ENCODE assay signal across 3 cellular contexts in genomic region chr16:69402448-69402847, GRCh38.
TF ChIP-seq lines count a peak whose summit lies in the region.

No MANE protein-coding gene starts in this region.

TF ChIP-seq in SK-N-SH, 30 proteins besides CTCF, POLR2A, EP300 and RAD21:
- TF ChIP-seq TCF12 (IDR thresholded peaks at IDR 0.05) (no peak), RFX5 (IDR thresholded peaks at IDR 0.05; ENCODE audit: low read length) (no peak), SMC3 (IDR thresholded peaks at IDR 0.05; ENCODE audit: low read depth, low read length) (no peak), USF1 (IDR thresholded peaks at IDR 0.05; ENCODE audit: borderline replicate concordance, low read depth) (no peak), ELF1 (IDR thresholded peaks at IDR 0.05) (no peak), GATA2 (CRISPR knock-in tag; IDR thresholded peaks at IDR 0.05) (no peak)

TF ChIP-seq in SK-N-SH treated with all-trans-retinoic acid at 6 μM for 48 hours, 23 proteins besides CTCF, POLR2A, EP300 and RAD21:
- TF ChIP-seq ZC3H10 (CRISPR knock-in tag; IDR thresholded peaks at IDR 0.05) (no peak), ZFP30 (CRISPR knock-in tag; IDR thresholded peaks at IDR 0.05) (no peak), ESRRG (CRISPR knock-in tag; IDR thresholded peaks at IDR 0.05) (no peak), GLIS3 (CRISPR knock-in tag; IDR thresholded peaks at IDR 0.05) (no peak), TCF4 (CRISPR knock-in tag; IDR thresholded peaks at IDR 0.05; ENCODE audit: borderline replicate concordance) (no peak), ZFP3 (CRISPR knock-in tag; IDR thresholded peaks at IDR 0.05) (no peak), TOX (CRISPR knock-in tag; IDR thresholded peaks at IDR 0.05; ENCODE audit: borderline replicate concordance) (no peak), ISL1 (CRISPR knock-in tag; IDR thresholded peaks at IDR 0.05) (no peak), BACH2 (CRISPR knock-in tag; IDR thresholded peaks at IDR 0.05; ENCODE audit: borderline replicate concordance) (no peak), CSRNP3 (CRISPR knock-in tag; IDR thresholded peaks at IDR 0.05) (no peak), ZNF70 (CRISPR knock-in tag; IDR thresholded peaks at IDR 0.05) (no peak), TSHZ2 (CRISPR knock-in tag; IDR thresholded peaks at IDR 0.05) (no peak), CSDC2 (CRISPR knock-in tag; IDR thresholded peaks at IDR 0.05) (no peak), OSR1 (CRISPR knock-in tag; IDR thresholded peaks at IDR 0.05) (no peak), RARB (CRISPR knock-in tag; IDR thresholded peaks at IDR 0.05) (no peak), ARNTL (CRISPR knock-in tag; IDR thresholded peaks at IDR 0.05; ENCODE audit: borderline replicate concordance, low read depth) (no peak), PPARA (CRISPR knock-in tag; IDR thresholded peaks at IDR 0.05; ENCODE audit: borderline replicate concordance) (no peak), CREB5 (CRISPR knock-in tag; IDR thresholded peaks at IDR 0.05; ENCODE audit: low read depth) (no peak), ZNF565 (CRISPR knock-in tag; conservative IDR thresholded peaks at IDR 0.05; ENCODE audit: low read depth) (no peak)

TF ChIP-seq in K562, 482 proteins besides CTCF, POLR2A, EP300 and RAD21:
- peak; percentile 87 for TF ChIP-seq PKNOX1 (IDR thresholded peaks at IDR 0.05)
- TF ChIP-seq SPI1 (IDR thresholded peaks at IDR 0.05; ENCODE audit: borderline replicate concordance, low read depth, low read length) = peak; percentile 41; the same call in 1 of the 2 replicates
- TF ChIP-seq ZNF282 (CRISPR knock-in tag; IDR thresholded peaks at IDR 0.05) = no peak
- 0 out of 2 replicates have a peak, but pooled peaks have one; percentile 15 for TF ChIP-seq CBFA2T3 (IDR thresholded peaks at IDR 0.05)
- TF ChIP-seq ATF4 (CRISPR knock-in tag; IDR thresholded peaks at IDR 0.05) = no peak
- TF ChIP-seq EGR1 (conservative IDR thresholded peaks at IDR 0.05) = 0 out of 2 replicates have a peak, but pooled peaks have one; percentile 3
